ENCODE assay signal across 1 cellular context in the genomic region with DNA sequence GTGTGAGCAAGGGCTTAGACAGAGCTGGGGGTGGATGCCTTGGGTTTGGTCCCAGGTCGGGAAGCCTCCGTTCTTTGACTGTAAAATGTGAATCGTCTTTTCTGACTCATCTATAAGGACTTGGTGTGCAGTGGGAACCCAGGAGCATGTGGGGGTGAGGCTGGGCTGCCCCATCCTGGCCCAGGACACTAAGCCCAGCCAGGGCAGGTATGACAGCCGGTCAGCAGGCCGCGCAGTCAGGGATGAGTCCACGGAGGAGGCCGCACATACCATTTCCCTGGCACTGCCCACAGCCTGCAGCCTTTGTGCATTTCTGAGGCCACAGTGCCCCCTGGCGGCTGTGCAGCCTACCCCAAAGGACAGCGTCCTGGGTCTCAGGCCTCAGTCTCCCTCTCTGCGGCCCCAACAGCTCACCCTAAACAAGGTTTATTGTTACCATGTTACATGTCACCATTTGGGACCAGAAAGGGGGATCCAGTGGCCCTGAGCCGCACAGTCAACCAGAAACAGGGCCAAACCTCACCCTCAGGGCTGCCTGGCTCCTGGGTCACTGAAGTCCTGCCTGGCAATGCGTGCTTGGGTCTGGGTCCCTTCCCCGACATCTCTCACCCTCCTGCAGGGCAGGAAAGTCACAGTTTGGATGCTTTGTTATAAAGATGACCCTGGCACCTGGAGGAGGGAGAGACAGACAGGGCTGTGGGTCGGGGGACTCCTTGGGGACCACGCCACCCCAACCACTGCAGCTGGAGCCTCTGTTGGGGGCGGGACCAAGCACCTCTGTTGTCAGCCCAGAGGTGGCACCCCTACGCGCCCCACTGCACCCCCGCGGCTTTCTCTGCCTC.
TF ChIP-seq lines count a peak whose summit lies in the region.

No MANE protein-coding gene starts in this region.

TF ChIP-seq in H1, 55 proteins besides CTCF, POLR2A, EP300 and RAD21 (continued from another document):
- TF ChIP-seq NANOG (IDR thresholded peaks at IDR 0.05; ENCODE audit: insufficient read depth, low read depth, low read length, poor library complexity, severe bottlenecking): no peak
